Comparison of ENCODE assay signal across 27 cellular contexts in the genomic region with DNA sequence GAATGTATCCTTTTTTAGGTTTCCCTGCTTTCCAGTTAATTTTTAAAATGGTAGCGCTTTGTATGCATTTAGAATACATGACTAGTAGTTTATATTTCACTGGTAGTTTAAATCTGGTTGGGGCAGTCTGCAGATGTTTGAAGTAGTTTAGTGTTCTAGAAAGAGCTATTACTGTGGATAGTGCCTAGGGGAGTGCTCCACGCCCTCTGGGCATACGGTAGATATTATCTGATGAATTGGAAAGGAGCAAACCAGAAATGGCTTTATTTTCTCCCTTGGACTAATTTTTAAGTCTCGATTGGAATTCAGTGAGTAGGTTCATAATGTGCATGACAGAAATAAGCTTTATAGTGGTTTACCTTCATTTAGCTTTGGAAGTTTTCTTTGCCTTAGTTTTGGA.
"Had no signal": no experiment of that assay in that cellular context is flagged by ENCODE, and none has a peak within 500 bp of the region (broad histone marks: within the 10 kb centered on the region; RNA-seq: fewer than 3 reads in every experiment).

No MANE protein-coding gene starts in this region.

- H3K27ac ChIP-seq: colonic mucosa, epithelial cell of prostate, foreskin keratinocyte, heart left ventricle, lower lobe of right lung, psoas muscle, tibial nerve, vagina had no signal

- H3K36me3 Mint-ChIP-seq: immature natural killer cell; natural killer cell; stimulated activated naive B cell treated with anti-CD40 and anti-IgM and Interleukin-4, amounts not matched to agents 10 μg/mL and 1 μg/mL and 100 μg/mL, for 72 hours had no signal

- H3K4me3 ChIP-seq: colonic mucosa, gastroesophageal sphincter, heart left ventricle, lower lobe of right lung, psoas muscle, skin epidermis, spleen, thoracic aorta, tibial nerve, vagina had no signal

- H3K27ac Mint-ChIP-seq: dendritic cell treated with granulocyte-macrophage colony-stimulating factor and Interleukin-4, amounts not matched to agents 40 ng/mL and 50 ng/mL, for 4 days; endodermal cell; immature natural killer cell; natural killer cell; stimulated activated naive B cell treated with anti-CD40 and anti-IgM and Interleukin-4, amounts not matched to agents 10 μg/mL and 1 μg/mL and 100 μg/mL, for 72 hours; stimulated activated naive CD8-positive, alpha-beta T cell treated with anti-CD3 and anti-CD28 coated beads, Interleukin-15, Interleukin-2, amounts not matched to agents 100 ng/mL and 50 ng/mL, for 24 hours had no signal

- H3K4me1 Mint-ChIP-seq: immature natural killer cell; natural killer cell; stimulated activated naive B cell treated with anti-CD40 and anti-IgM and Interleukin-4, amounts not matched to agents 10 μg/mL and 1 μg/mL and 100 μg/mL, for 72 hours had no signal

- ATAC-seq: esophagus mucosa; foreskin keratinocyte; gastroesophageal sphincter; heart left ventricle; left colon; left ventricle myocardium superior; lower lobe of right lung; natural killer cell; psoas muscle; right cardiac atrium; stimulated activated naive B cell treated with anti-CD40 and anti-IgM and Interleukin-4, amounts not matched to agents 10 μg/mL and 1 μg/mL and 100 μg/mL, for 72 hours had no signal

- DNase-seq: colonic mucosa; effector CD8-positive, alpha-beta T cell; endodermal cell; foreskin keratinocyte; heart left ventricle; hippocampal formation; immature natural killer cell; islet precursor cell; kidney glomerular epithelial cell; left colon; left ventricle myocardium superior; lower lobe of right lung; natural killer cell; psoas muscle; right cardiac atrium; spleen; stimulated activated naive B cell treated with anti-CD40 and anti-IgM and Interleukin-4, amounts not matched to agents 10 μg/mL and 1 μg/mL and 100 μg/mL, for 72 hours had no signal

- H3K36me3 ChIP-seq: colonic mucosa, thoracic aorta had no signal

- H3K9me3 Mint-ChIP-seq: dendritic cell treated with granulocyte-macrophage colony-stimulating factor and Interleukin-4, amounts not matched to agents 40 ng/mL and 50 ng/mL, for 4 days; endodermal cell; natural killer cell; neural crest cell; stimulated activated naive B cell treated with anti-CD40 and anti-IgM and Interleukin-4, amounts not matched to agents 10 μg/mL and 1 μg/mL and 100 μg/mL, for 72 hours; stimulated activated naive CD8-positive, alpha-beta T cell treated with anti-CD3 and anti-CD28 coated beads, Interleukin-15, Interleukin-2, amounts not matched to agents 100 ng/mL and 50 ng/mL, for 24 hours had no signal

- H3K9me3 ChIP-seq: colonic mucosa, gastroesophageal sphincter, heart left ventricle, lower lobe of right lung, psoas muscle, spleen, thoracic aorta, tibial nerve, vagina had no signal

- H3K4me1 ChIP-seq: colonic mucosa, psoas muscle, spleen had no signal

- H3K4me3 Mint-ChIP-seq: dendritic cell treated with granulocyte-macrophage colony-stimulating factor and Interleukin-4, amounts not matched to agents 40 ng/mL and 50 ng/mL, for 4 days; endodermal cell; immature natural killer cell; natural killer cell; neural crest cell; stimulated activated naive B cell treated with anti-CD40 and anti-IgM and Interleukin-4, amounts not matched to agents 10 μg/mL and 1 μg/mL and 100 μg/mL, for 72 hours; stimulated activated naive CD8-positive, alpha-beta T cell treated with anti-CD3 and anti-CD28 coated beads, Interleukin-15, Interleukin-2, amounts not matched to agents 100 ng/mL and 50 ng/mL, for 24 hours had no signal

- H3K27me3 ChIP-seq: colonic mucosa, foreskin keratinocyte, gastroesophageal sphincter, heart left ventricle, tibial nerve, vagina had no signal
